ENCODE assay signal across 1 cellular context in genomic region chr11:46514370-46514769, GRCh38.
TF ChIP-seq lines count a peak whose summit lies in the region.

No MANE protein-coding gene starts in this region.

TF ChIP-seq in HepG2, 621 proteins besides CTCF, POLR2A, EP300 and RAD21 (continued from another document):
- TF ChIP-seq, protein P1, sequence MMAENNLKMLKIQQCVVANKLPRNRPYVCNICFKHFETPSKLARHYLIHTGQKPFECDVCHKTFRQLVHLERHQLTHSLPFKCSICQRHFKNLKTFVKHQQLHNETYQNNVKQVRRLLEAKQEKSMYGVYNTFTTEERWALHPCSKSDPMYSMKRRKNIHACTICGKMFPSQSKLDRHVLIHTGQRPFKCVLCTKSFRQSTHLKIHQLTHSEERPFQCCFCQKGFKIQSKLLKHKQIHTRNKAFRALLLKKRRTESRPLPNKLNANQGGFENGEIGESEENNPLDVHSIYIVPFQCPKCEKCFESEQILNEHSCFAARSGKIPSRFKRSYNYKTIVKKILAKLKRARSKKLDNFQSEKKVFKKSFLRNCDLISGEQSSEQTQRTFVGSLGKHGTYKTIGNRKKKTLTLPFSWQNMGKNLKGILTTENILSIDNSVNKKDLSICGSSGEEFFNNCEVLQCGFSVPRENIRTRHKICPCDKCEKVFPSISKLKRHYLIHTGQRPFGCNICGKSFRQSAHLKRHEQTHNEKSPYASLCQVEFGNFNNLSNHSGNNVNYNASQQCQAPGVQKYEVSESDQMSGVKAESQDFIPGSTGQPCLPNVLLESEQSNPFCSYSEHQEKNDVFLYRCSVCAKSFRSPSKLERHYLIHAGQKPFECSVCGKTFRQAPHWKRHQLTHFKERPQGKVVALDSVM (CRISPR knock-in tag; IDR thresholded peaks at IDR 0.05), result 0 out of 2 replicates have a peak, but pooled peaks have one; percentile 35
- TF ChIP-seq, protein P2, sequence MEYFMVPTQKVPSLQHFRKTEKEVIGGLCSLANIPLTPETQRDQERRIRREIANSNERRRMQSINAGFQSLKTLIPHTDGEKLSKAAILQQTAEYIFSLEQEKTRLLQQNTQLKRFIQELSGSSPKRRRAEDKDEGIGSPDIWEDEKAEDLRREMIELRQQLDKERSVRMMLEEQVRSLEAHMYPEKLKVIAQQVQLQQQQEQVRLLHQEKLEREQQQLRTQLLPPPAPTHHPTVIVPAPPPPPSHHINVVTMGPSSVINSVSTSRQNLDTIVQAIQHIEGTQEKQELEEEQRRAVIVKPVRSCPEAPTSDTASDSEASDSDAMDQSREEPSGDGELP (IDR thresholded peaks at IDR 0.05; ENCODE audit: borderline replicate concordance, low read depth), result no peak
- TF ChIP-seq ZNF672 (CRISPR knock-in tag; IDR thresholded peaks at IDR 0.05), result no peak
TF ChIP-seq in HepG2: peak in this region for 2.
